ENCODE assay signal across 17 cellular contexts in the genomic region with DNA sequence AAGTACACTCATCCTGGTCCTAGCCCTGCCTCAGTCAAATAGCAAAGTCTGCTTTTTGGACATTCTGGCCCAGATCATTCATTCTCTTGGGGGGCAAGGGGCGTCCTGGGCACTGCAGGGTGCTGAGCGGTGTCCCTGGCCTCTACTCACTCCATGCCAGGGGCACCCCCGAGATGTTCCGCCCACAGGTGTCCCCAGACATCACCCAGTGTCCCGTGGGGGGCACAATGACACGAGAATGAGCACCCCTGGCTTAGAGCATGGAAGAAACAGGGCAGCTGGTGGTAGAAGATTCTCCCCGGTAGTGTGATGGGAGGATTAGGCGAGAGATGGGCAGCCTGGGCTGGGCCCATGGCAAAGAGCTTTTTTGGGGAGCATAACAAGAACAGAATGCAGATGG.
"Had no signal": no experiment of that assay in that cellular context is flagged by ENCODE, and none has a peak within 500 bp of the region (broad histone marks: within the 10 kb centered on the region; RNA-seq: fewer than 3 reads in every experiment).

No MANE protein-coding gene starts in this region.

- H3K4me3 Mint-ChIP-seq: activated B cell treated with CpG ODN at 0.5 μM for 24 hours; immature natural killer cell; natural killer cell treated with Interleukin-12 subunit alpha and Interleukin-12 subunit beta and Interleukin-15 and Interleukin-18, amount 100 ng/mL, for 72 hours; T-helper 17 cell had no signal

- H3K27me3 Mint-ChIP-seq: activated B cell treated with CpG ODN at 0.5 μM for 24 hours; natural killer cell treated with Interleukin-12 subunit alpha and Interleukin-12 subunit beta and Interleukin-15 and Interleukin-18, amount 100 ng/mL, for 72 hours; T-helper 17 cell had no signal

- H3K9me3 Mint-ChIP-seq: activated B cell treated with CpG ODN at 0.5 μM for 24 hours; activated naive CD4-positive, alpha-beta T cell treated with anti-CD3 and anti-CD28 coated beads, Interleukin-2, amount 50 U/mL, for 72 hours; immature natural killer cell; natural killer cell treated with Interleukin-12 subunit alpha and Interleukin-12 subunit beta and Interleukin-15 and Interleukin-18, amount 100 ng/mL, for 72 hours had no signal

- FAIRE-seq: small intestine had no signal

- H3K36me3 ChIP-seq: ovary, suprapubic skin, upper lobe of left lung had no signal

- DNase-seq: activated B cell treated with CpG ODN at 0.5 μM for 24 hours; activated CD4-positive, alpha-beta T cell treated with anti-CD3 and anti-CD28 coated beads, Interleukin-2, amount 50 U/mL, for 1 hour; cerebellar nuclear complex; dermis blood vessel endothelial cell; glutamatergic neuron; immature natural killer cell; left cardiac atrium; ovary; retina; small intestine; stimulated activated CD4-positive, alpha-beta T cell treated with anti-CD3 and anti-CD28 coated beads, Interleukin-1b, Interleukin-23, amount 100 ng/mL, for 48 hours; stimulated activated naive CD4-positive, alpha-beta T cell; T-helper 17 cell; upper lobe of left lung had no signal

- H3K4me3 ChIP-seq: ovary, suprapubic skin, upper lobe of left lung had no signal

- ATAC-seq: activated naive CD4-positive, alpha-beta T cell treated with anti-CD3 and anti-CD28 coated beads, Interleukin-2, amount 50 U/mL, for 72 hours; left cardiac atrium; natural killer cell treated with Interleukin-12 subunit alpha and Interleukin-12 subunit beta and Interleukin-15 and Interleukin-18, amount 100 ng/mL, for 72 hours; T-helper 17 cell had no signal

- H3K27me3 ChIP-seq: ovary, suprapubic skin, upper lobe of left lung had no signal

- H3K36me3 Mint-ChIP-seq: immature natural killer cell; natural killer cell treated with Interleukin-12 subunit alpha and Interleukin-12 subunit beta and Interleukin-15 and Interleukin-18, amount 100 ng/mL, for 72 hours had no signal

- H3K9me3 ChIP-seq: ovary, suprapubic skin, upper lobe of left lung had no signal

- H3K27ac ChIP-seq: ovary, suprapubic skin, upper lobe of left lung had no signal

- H3K27ac Mint-ChIP-seq: activated B cell treated with CpG ODN at 0.5 μM for 24 hours; natural killer cell treated with Interleukin-12 subunit alpha and Interleukin-12 subunit beta and Interleukin-15 and Interleukin-18, amount 100 ng/mL, for 72 hours; T-helper 17 cell had no signal
